In the genomic region with DNA sequence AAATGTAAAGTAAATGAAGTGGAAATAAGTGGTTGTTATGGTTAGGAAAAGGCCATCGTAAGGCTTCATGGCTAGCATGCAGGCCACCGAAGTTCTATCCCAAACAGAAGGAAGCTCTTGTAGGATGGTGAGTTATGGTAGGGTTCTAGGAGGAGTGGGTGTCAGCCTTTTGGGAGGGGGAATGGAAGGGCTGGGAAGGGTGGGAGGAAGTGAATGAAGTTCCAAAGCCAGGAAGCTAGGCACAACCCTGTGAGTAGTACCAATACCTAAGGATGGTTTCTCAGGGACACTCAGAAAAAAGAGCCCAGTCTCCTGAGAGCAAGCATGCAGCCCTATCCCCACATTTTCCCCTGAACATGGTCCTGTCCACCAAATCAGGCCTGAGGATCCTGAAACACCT, we compare ENCODE assay signal across 14 cellular contexts.
"Had no signal": no experiment of that assay in that cellular context is flagged by ENCODE, and none has a peak within 500 bp of the region (broad histone marks: within the 10 kb centered on the region; RNA-seq: fewer than 3 reads in every experiment).

No MANE protein-coding gene starts in this region.

- H3K27ac Mint-ChIP-seq: dendritic cell treated with granulocyte-macrophage colony-stimulating factor and Interleukin-4, amounts not matched to agents 40 ng/mL and 50 ng/mL, for 4 days; memory B cell; stimulated activated effector memory CD8-positive, alpha-beta T cell treated with anti-CD3 and anti-CD28 coated beads, Interleukin-12 subunit alpha, Interleukin-12 subunit beta, amount 100 ng/mL, for 72 hours had no signal

- ATAC-seq: natural killer cell; stimulated activated effector memory CD8-positive, alpha-beta T cell treated with anti-CD3 and anti-CD28 coated beads, Interleukin-12 subunit alpha, Interleukin-12 subunit beta, amount 100 ng/mL, for 72 hours; stimulated activated naive CD8-positive, alpha-beta T cell treated with anti-CD3 and anti-CD28 coated beads, Interleukin-15, Interleukin-2, amounts not matched to agents 100 U/mL and 50 U/mL, for 24 hours had no signal

- H3K4me3 Mint-ChIP-seq: dendritic cell treated with granulocyte-macrophage colony-stimulating factor and Interleukin-4, amounts not matched to agents 40 ng/mL and 50 ng/mL, for 4 days; immature natural killer cell; memory B cell; neural crest cell; stimulated activated effector memory CD8-positive, alpha-beta T cell treated with anti-CD3 and anti-CD28 coated beads, Interleukin-12 subunit alpha, Interleukin-12 subunit beta, amount 100 ng/mL, for 72 hours had no signal

- H3K27me3 Mint-ChIP-seq: memory B cell had no signal

- H3K36me3 Mint-ChIP-seq: natural killer cell had no signal

- DNase-seq: colonic mucosa; effector CD8-positive, alpha-beta T cell; immature natural killer cell; kidney glomerular epithelial cell; left ventricle myocardium superior; lower lobe of right lung; natural killer cell; stimulated activated CD4-positive, alpha-beta T cell treated with anti-CD3 and anti-CD28 coated beads, Interleukin-2, amount 100 ng/mL, for 24 hours; stimulated activated CD4-positive, alpha-beta T cell treated with anti-CD3 and anti-CD28 coated beads, Interleukin-4, amount 100 ng/mL, for 24 hours; stimulated activated naive CD8-positive, alpha-beta T cell treated with anti-CD3 and anti-CD28 coated beads, Interleukin-15, Interleukin-2, amounts not matched to agents 100 U/mL and 50 U/mL, for 24 hours had no signal

- H3K9me3 Mint-ChIP-seq: dendritic cell treated with granulocyte-macrophage colony-stimulating factor and Interleukin-4, amounts not matched to agents 40 ng/mL and 50 ng/mL, for 4 days; immature natural killer cell; memory B cell; natural killer cell; neural crest cell; stimulated activated effector memory CD8-positive, alpha-beta T cell treated with anti-CD3 and anti-CD28 coated beads, Interleukin-12 subunit alpha, Interleukin-12 subunit beta, amount 100 ng/mL, for 72 hours had no signal
